In the genomic region with DNA sequence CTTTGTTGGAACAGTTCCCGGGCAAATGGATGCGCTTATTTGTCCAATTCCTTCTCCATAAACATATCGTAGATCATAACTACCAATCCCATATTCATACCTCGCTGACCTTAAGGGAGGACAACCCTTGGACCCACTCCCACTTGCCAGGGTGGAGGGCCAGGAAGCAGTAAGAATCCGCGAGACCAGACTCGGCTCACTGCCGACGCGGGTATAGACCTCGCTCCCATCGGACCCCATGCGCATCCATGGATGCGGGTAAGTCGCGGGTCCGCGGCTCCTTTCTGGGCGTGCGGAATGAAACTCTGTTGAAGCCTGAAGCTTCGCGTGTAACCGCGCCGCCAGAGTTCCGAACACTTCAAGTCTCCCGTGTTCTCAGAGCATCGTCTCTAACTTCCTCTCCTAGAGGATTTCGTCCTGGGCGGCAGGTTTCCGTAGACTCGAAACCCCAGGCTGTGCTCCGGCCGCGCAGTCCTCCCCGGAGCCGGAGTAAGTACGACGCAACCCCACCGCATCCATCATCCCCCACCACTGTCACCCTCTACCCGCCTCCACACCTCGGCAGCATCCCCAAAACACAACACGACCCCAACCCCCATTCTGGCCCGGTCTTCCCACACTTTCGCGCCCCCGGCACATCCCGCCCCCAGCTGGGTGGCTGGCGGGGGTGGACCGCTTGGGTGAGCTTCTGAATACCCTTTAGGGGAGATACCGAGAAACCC, we compare ENCODE assay signal across 2 cellular contexts.
TF ChIP-seq lines count a peak whose summit lies in the region.

No MANE protein-coding gene starts in this region.

TF ChIP-seq in SK-N-SH, 30 proteins besides CTCF, POLR2A, EP300 and RAD21 (continued from another document):
- TF ChIP-seq, protein P1, sequence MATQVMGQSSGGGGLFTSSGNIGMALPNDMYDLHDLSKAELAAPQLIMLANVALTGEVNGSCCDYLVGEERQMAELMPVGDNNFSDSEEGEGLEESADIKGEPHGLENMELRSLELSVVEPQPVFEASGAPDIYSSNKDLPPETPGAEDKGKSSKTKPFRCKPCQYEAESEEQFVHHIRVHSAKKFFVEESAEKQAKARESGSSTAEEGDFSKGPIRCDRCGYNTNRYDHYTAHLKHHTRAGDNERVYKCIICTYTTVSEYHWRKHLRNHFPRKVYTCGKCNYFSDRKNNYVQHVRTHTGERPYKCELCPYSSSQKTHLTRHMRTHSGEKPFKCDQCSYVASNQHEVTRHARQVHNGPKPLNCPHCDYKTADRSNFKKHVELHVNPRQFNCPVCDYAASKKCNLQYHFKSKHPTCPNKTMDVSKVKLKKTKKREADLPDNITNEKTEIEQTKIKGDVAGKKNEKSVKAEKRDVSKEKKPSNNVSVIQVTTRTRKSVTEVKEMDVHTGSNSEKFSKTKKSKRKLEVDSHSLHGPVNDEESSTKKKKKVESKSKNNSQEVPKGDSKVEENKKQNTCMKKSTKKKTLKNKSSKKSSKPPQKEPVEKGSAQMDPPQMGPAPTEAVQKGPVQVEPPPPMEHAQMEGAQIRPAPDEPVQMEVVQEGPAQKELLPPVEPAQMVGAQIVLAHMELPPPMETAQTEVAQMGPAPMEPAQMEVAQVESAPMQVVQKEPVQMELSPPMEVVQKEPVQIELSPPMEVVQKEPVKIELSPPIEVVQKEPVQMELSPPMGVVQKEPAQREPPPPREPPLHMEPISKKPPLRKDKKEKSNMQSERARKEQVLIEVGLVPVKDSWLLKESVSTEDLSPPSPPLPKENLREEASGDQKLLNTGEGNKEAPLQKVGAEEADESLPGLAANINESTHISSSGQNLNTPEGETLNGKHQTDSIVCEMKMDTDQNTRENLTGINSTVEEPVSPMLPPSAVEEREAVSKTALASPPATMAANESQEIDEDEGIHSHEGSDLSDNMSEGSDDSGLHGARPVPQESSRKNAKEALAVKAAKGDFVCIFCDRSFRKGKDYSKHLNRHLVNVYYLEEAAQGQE (IDR thresholded peaks at IDR 0.05; ENCODE audit: low read depth, low read length) = no peak
- TF ChIP-seq SMC3 (IDR thresholded peaks at IDR 0.05; ENCODE audit: low read depth, low read length) (no peak), RFX5 (IDR thresholded peaks at IDR 0.05; ENCODE audit: low read length) (no peak), MXI1 (IDR thresholded peaks at IDR 0.05; ENCODE audit: low read depth, low read length) (no peak), RXRA (IDR thresholded peaks at IDR 0.05; ENCODE audit: borderline replicate concordance, low read depth) (no peak)
- TF ChIP-seq, protein P2, sequence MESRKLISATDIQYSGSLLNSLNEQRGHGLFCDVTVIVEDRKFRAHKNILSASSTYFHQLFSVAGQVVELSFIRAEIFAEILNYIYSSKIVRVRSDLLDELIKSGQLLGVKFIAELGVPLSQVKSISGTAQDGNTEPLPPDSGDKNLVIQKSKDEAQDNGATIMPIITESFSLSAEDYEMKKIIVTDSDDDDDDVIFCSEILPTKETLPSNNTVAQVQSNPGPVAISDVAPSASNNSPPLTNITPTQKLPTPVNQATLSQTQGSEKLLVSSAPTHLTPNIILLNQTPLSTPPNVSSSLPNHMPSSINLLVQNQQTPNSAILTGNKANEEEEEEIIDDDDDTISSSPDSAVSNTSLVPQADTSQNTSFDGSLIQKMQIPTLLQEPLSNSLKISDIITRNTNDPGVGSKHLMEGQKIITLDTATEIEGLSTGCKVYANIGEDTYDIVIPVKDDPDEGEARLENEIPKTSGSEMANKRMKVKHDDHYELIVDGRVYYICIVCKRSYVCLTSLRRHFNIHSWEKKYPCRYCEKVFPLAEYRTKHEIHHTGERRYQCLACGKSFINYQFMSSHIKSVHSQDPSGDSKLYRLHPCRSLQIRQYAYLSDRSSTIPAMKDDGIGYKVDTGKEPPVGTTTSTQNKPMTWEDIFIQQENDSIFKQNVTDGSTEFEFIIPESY (IDR thresholded peaks at IDR 0.05; ENCODE audit: borderline replicate concordance, low read depth) = no peak
- TF ChIP-seq, protein P3, sequence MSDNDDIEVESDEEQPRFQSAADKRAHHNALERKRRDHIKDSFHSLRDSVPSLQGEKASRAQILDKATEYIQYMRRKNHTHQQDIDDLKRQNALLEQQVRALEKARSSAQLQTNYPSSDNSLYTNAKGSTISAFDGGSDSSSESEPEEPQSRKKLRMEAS (IDR thresholded peaks at IDR 0.05; ENCODE audit: low read depth) = no peak
- TF ChIP-seq, protein P4, sequence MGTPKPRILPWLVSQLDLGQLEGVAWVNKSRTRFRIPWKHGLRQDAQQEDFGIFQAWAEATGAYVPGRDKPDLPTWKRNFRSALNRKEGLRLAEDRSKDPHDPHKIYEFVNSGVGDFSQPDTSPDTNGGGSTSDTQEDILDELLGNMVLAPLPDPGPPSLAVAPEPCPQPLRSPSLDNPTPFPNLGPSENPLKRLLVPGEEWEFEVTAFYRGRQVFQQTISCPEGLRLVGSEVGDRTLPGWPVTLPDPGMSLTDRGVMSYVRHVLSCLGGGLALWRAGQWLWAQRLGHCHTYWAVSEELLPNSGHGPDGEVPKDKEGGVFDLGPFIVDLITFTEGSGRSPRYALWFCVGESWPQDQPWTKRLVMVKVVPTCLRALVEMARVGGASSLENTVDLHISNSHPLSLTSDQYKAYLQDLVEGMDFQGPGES (IDR thresholded peaks at IDR 0.05; ENCODE audit: low read depth, low read length) = no peak
- TF ChIP-seq, protein P5, sequence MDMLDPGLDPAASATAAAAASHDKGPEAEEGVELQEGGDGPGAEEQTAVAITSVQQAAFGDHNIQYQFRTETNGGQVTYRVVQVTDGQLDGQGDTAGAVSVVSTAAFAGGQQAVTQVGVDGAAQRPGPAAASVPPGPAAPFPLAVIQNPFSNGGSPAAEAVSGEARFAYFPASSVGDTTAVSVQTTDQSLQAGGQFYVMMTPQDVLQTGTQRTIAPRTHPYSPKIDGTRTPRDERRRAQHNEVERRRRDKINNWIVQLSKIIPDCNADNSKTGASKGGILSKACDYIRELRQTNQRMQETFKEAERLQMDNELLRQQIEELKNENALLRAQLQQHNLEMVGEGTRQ (IDR thresholded peaks at IDR 0.05; ENCODE audit: borderline replicate concordance, low read depth, low read length) = no peak

TF ChIP-seq in SK-N-SH treated with all-trans-retinoic acid at 6 μM for 48 hours, 23 proteins besides CTCF, POLR2A, EP300 and RAD21 (continued from another document):
- TF ChIP-seq TCF4 (CRISPR knock-in tag; IDR thresholded peaks at IDR 0.05; ENCODE audit: borderline replicate concordance) = no peak
- TF ChIP-seq, protein P6, sequence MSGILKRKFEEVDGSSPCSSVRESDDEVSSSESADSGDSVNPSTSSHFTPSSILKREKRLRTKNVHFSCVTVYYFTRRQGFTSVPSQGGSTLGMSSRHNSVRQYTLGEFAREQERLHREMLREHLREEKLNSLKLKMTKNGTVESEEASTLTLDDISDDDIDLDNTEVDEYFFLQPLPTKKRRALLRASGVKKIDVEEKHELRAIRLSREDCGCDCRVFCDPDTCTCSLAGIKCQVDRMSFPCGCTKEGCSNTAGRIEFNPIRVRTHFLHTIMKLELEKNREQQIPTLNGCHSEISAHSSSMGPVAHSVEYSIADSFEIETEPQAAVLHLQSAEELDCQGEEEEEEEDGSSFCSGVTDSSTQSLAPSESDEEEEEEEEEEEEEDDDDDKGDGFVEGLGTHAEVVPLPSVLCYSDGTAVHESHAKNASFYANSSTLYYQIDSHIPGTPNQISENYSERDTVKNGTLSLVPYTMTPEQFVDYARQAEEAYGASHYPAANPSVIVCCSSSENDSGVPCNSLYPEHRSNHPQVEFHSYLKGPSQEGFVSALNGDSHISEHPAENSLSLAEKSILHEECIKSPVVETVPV (CRISPR knock-in tag; IDR thresholded peaks at IDR 0.05) = no peak
- TF ChIP-seq RARB (CRISPR knock-in tag; IDR thresholded peaks at IDR 0.05) = no peak
- TF ChIP-seq ISL1 (CRISPR knock-in tag; IDR thresholded peaks at IDR 0.05) = no peak
- TF ChIP-seq TOX (CRISPR knock-in tag; IDR thresholded peaks at IDR 0.05; ENCODE audit: borderline replicate concordance) = no peak
- TF ChIP-seq ZFP3 (CRISPR knock-in tag; IDR thresholded peaks at IDR 0.05) = no peak
- TF ChIP-seq ZNF565 (CRISPR knock-in tag; conservative IDR thresholded peaks at IDR 0.05; ENCODE audit: low read depth) = no peak
- no peak for TF ChIP-seq ZNF8 (CRISPR knock-in tag; IDR thresholded peaks at IDR 0.05)
- TF ChIP-seq ZFP30 (CRISPR knock-in tag; IDR thresholded peaks at IDR 0.05) = no peak
- TF ChIP-seq, protein P7, sequence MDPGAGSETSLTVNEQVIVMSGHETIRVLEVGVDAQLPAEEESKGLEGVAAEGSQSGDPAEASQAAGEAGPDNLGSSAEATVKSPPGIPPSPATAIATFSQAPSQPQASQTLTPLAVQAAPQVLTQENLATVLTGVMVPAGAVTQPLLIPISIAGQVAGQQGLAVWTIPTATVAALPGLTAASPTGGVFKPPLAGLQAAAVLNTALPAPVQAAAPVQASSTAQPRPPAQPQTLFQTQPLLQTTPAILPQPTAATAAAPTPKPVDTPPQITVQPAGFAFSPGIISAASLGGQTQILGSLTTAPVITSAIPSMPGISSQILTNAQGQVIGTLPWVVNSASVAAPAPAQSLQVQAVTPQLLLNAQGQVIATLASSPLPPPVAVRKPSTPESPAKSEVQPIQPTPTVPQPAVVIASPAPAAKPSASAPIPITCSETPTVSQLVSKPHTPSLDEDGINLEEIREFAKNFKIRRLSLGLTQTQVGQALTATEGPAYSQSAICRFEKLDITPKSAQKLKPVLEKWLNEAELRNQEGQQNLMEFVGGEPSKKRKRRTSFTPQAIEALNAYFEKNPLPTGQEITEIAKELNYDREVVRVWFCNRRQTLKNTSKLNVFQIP (CRISPR knock-in tag; IDR thresholded peaks at IDR 0.05; ENCODE audit: borderline replicate concordance, low read depth) = no peak
- no peak for TF ChIP-seq OSR1 (CRISPR knock-in tag; IDR thresholded peaks at IDR 0.05)
- TF ChIP-seq ARNTL (CRISPR knock-in tag; IDR thresholded peaks at IDR 0.05; ENCODE audit: borderline replicate concordance, low read depth) = no peak
